ENCODE assay signal across 2 cellular contexts in the genomic region with DNA sequence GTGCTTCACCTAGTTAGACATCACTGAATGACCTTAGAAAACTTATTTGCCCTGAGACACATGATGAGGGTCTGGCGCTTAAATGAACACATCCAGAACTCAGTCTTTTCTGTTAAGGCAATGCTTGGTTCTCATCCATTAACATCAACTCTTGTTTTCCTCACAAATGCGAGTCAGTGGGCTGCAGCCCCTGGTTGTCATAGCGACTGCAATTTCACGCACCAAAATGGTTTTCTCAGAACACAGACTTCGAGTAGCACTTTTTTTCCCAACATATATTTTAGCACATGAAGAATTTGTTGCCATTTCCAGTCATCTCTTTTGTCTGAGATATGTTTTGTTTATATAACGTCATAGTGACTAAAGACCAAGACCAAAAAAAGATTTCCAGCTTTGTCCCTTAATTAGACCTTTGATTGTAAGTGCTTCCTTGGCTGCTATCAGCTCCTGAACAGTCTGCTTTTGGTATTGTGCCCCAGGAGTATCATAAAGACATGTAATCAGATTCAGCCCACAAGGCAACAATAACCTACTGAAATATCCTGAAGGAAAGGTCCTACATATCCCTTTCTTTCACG.
TF ChIP-seq lines count a peak whose summit lies in the region.

No MANE protein-coding gene starts in this region.

TF ChIP-seq in SK-N-SH treated with all-trans-retinoic acid at 6 μM for 48 hours, 23 proteins besides CTCF, POLR2A, EP300 and RAD21 (continued from another document):
- TF ChIP-seq PATZ1 (CRISPR knock-in tag; IDR thresholded peaks at IDR 0.05; ENCODE audit: borderline replicate concordance), result no peak
- no peak for TF ChIP-seq ZC3H10 (CRISPR knock-in tag; IDR thresholded peaks at IDR 0.05)

TF ChIP-seq in SK-N-SH, 30 proteins besides CTCF, POLR2A, EP300 and RAD21 (continued from another document):
- no peak for TF ChIP-seq USF2 (IDR thresholded peaks at IDR 0.05; ENCODE audit: borderline replicate concordance, low read depth, low read length)
- TF ChIP-seq RCOR1 (IDR thresholded peaks at IDR 0.05; ENCODE audit: low read length), result no peak
